ENCODE assay signal across 13 cellular contexts in genomic region chr7:20005081-20005480, GRCh38.
A peak's percentile ranks its signal among the peaks of the same experiment; 100 is the strongest.
DNase-seq lines count a peak whose midpoint lies in the region; ATAC-seq and TF ChIP-seq lines count a peak whose summit lies in the region.
"Had no signal": no experiment of that assay in that cellular context is flagged by ENCODE, and none has a peak within 500 bp of the region (broad histone marks: within the 10 kb centered on the region; RNA-seq: fewer than 3 reads in every experiment).

No MANE protein-coding gene starts in this region.

- H2AFZ ChIP-seq in neural progenitor cell (replicated peaks), result no peak overlapping the region
- H2AFZ ChIP-seq: GM23248 had no signal

- H3K27me3 ChIP-seq in neural progenitor cell, result no peaks in the 10 kb centered on the region

- no peaks in the 10 kb centered on the region for H3K9me3 Mint-ChIP-seq in neural progenitor cell

- H3K4me1 Mint-ChIP-seq in neural progenitor cell, result no peaks in the 10 kb centered on the region
- H3K4me1 Mint-ChIP-seq: CD14-positive monocyte; CD4-positive, alpha-beta memory T cell had no signal

- H3K79me2 ChIP-seq in neural progenitor cell (ENCODE audit: low read depth), result no peaks in the 10 kb centered on the region

- H3F3A ChIP-seq in neural progenitor cell (ENCODE audit: low read depth), result no peaks in the 10 kb centered on the region

- DNase-seq in AG20443 (ENCODE audit: low spot score) (peak; percentile 15), DMS 273 treated with DMSO at 0.1 percent for 48 hours (lab: John Stamatoyannopoulos, UW) (peak; percentile 31), NCI-H82 treated with DMSO at 0.1 percent for 48 hours (lab: John Stamatoyannopoulos, UW; ENCODE audit: unreplicated experiment) (peak; percentile 28), HK-2 (ENCODE audit: unreplicated experiment) (no peak), neural progenitor cell (ENCODE audit: low spot score) (no peak)
- DNase-seq: AML-193; CD4-positive, alpha-beta memory T cell; GM23248; IMR-90 had no signal

- H3K4me1 ChIP-seq in neural progenitor cell, result no peaks in the 10 kb centered on the region
- H3K4me1 ChIP-seq: HAP-1 had no signal

- ATAC-seq in HG03378 (IDR thresholded peaks at IDR 0.05; ENCODE audit: unreplicated experiment), result no peak
- ATAC-seq: K562 had no signal

- no peak overlapping the region for H3K4me3 Mint-ChIP-seq in neural progenitor cell
- H3K4me3 Mint-ChIP-seq: CD14-positive monocyte; CD4-positive, alpha-beta memory T cell had no signal

- no peaks in the 10 kb centered on the region for H3K36me3 Mint-ChIP-seq in neural progenitor cell
- H3K36me3 Mint-ChIP-seq: CD14-positive monocyte; CD4-positive, alpha-beta memory T cell had no signal

- no peak overlapping the region for H3K27ac ChIP-seq in neural progenitor cell
- H3K27ac ChIP-seq: GM23248 had no signal

- H3K9me3 ChIP-seq in neural progenitor cell (ENCODE audit: low read depth), result no peaks in the 10 kb centered on the region
- H3K9me3 ChIP-seq: HAP-1 had no signal

- no peaks in the 10 kb centered on the region for H3K27me3 Mint-ChIP-seq in neural progenitor cell (ENCODE audit: insufficient read depth, low read depth)
- H3K27me3 Mint-ChIP-seq: CD4-positive, alpha-beta memory T cell had no signal

- H4K20me1 ChIP-seq in neural progenitor cell (ENCODE audit: low read depth), result no peaks in the 10 kb centered on the region

- H3K4me2 ChIP-seq in neural progenitor cell, result no peak overlapping the region

- no peak overlapping the region for H3K9ac ChIP-seq in neural progenitor cell
- H3K9ac ChIP-seq: GM23248 had no signal

- no peak overlapping the region for H3K27ac Mint-ChIP-seq in neural progenitor cell
- H3K27ac Mint-ChIP-seq: CD14-positive monocyte; CD4-positive, alpha-beta memory T cell had no signal

- TF ChIP-seq CTCF in neural progenitor cell (IDR thresholded peaks at IDR 0.05), result no peak

- H3K36me3 ChIP-seq in neural progenitor cell, result no peaks in the 10 kb centered on the region
- H3K36me3 ChIP-seq: HAP-1 had no signal

- no peak overlapping the region for H3K4me3 ChIP-seq in neural progenitor cell
- H3K4me3 ChIP-seq: GM23248, HAP-1, K562 had no signal

Comparison
In these comparisons a context has a peak if more than half of its experiments do, and no peak if none do; other contexts are left out.
1. DNase-seq: peak in AG20443 (single experiment), DMS 273 treated with DMSO at 0.1 percent for 48 hours (single experiment) and NCI-H82 treated with DMSO at 0.1 percent for 48 hours (single experiment); none in HK-2 (single experiment) and neural progenitor cell (single experiment).